Comparison of ENCODE assay signal across 8 cellular contexts in genomic region chr11:22875869-22876473, GRCh38. TPM values are rescaled to one million over a fixed set of nuclear protein-coding genes. Genes with fewer than 3 reads are reported as not detected.
DNase-seq lines count a peak whose midpoint lies in the region; ATAC-seq and TF ChIP-seq lines count a peak whose summit lies in the region.

No MANE protein-coding gene starts in this region.

- no peaks in the 10 kb centered on the region for H3K36me3 Mint-ChIP-seq in activated naive CD8-positive, alpha-beta T cell treated with anti-CD3 and anti-CD28 coated beads for 36 hours

- no peak overlapping the region for H3K27ac Mint-ChIP-seq in activated naive CD8-positive, alpha-beta T cell treated with anti-CD3 and anti-CD28 coated beads for 36 hours

- no peak overlapping the region for H3K4me3 Mint-ChIP-seq in activated naive CD8-positive, alpha-beta T cell treated with anti-CD3 and anti-CD28 coated beads for 36 hours

- peak; percentile 71 for DNase-seq in NCI-H128 (lab: John Stamatoyannopoulos, UW; ENCODE audit: unreplicated experiment)
- DNase-seq in SKM-1 (lab: John Stamatoyannopoulos, UW; ENCODE audit: unreplicated experiment): peak; percentile 84
- DNase-seq in activated naive CD8-positive, alpha-beta T cell treated with anti-CD3 and anti-CD28 coated beads for 36 hours: peak; percentile 26
- DNase-seq in left cardiac atrium: peak; percentile 52
- DNase-seq in sciatic nerve (ENCODE audit: low spot score): peak; percentile 63

- TF ChIP-seq CTCF in 22Rv1 (IDR thresholded peaks at IDR 0.05): peak; percentile 93

- H3K27me3 Mint-ChIP-seq in activated naive CD8-positive, alpha-beta T cell treated with anti-CD3 and anti-CD28 coated beads for 36 hours: no peaks in the 10 kb centered on the region

- no peak overlapping the region for H3K27ac ChIP-seq in 22Rv1

- peak; percentile 99 for ATAC-seq in GM18498 (IDR thresholded peaks at IDR 0.05; ENCODE audit: unreplicated experiment)
- ATAC-seq in HG02852 (IDR thresholded peaks at IDR 0.05; ENCODE audit: unreplicated experiment): peak; percentile 99
- ATAC-seq in left cardiac atrium: peak; percentile 44 to 57
- peak; percentile 45 for ATAC-seq in sciatic nerve

- no peaks in the 10 kb centered on the region for H3K9me3 Mint-ChIP-seq in activated naive CD8-positive, alpha-beta T cell treated with anti-CD3 and anti-CD28 coated beads for 36 hours

- intact Hi-C loops in left cardiac atrium (cut with DNase I): no loop called here
- intact Hi-C loops in sciatic nerve (cut with DNase I): no loop called here

- no peaks in the 10 kb centered on the region for H3K4me1 Mint-ChIP-seq in activated naive CD8-positive, alpha-beta T cell treated with anti-CD3 and anti-CD28 coated beads for 36 hours

RNA-seq across cellular contexts. Expression of gene CCDC179, which starts 15.7 kb away (rescaled TPM):
- total RNA-seq in activated naive CD8-positive, alpha-beta T cell treated with anti-CD3 and anti-CD28 coated beads for 36 hours: not detected
- total RNA-seq in left cardiac atrium (not detected), sciatic nerve (not detected)

RNA-seq across cellular contexts. Expression of gene SVIP, which starts 46.4 kb away (rescaled TPM):
- 10 to 100 TPM; 79.4 to 86.7 TPM for total RNA-seq in activated naive CD8-positive, alpha-beta T cell treated with anti-CD3 and anti-CD28 coated beads for 36 hours
- total RNA-seq in left cardiac atrium (10 to 100 TPM; 25.4 to 26.7 TPM), sciatic nerve (137 TPM)

Comparison
In these comparisons a context has a peak if more than half of its experiments do, and no peak if none do; other contexts are left out.
1. ATAC-seq: peak in every context shown above with its lines; median percentile 99 in GM18498; 99 in HG02852; 50 in left cardiac atrium; 45 in sciatic nerve.
2. DNase-seq: peak in every context shown above with its lines; median percentile 84 in SKM-1; 71 in NCI-H128; 63 in sciatic nerve; 52 in left cardiac atrium; 26 in activated naive CD8-positive, alpha-beta T cell treated with anti-CD3 and anti-CD28 coated beads for 36 hours.